In the genomic region with DNA sequence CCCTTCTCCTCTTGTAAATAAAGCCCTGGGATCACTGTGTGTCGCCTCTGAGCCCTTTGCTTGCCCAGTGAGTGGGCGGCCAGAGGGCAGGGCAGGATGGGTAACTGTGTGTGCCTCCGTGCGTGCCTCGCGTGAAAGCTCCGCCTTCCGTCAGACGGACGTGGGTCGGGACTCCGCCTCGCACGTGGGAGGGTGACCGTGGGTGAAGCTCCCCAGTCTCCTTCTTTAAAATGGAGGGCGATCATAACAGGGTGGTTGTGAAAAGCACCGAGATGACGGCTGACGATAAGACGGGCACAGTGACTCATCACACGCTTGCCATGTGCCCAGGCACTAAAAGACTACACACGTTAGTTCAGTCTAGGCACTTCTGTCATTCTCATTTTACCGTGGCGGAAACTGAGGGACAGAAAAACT, we compare ENCODE assay signal across 9 cellular contexts. TPM values are rescaled to one million over a fixed set of nuclear protein-coding genes. Genes with fewer than 3 reads are reported as not detected.
DNase-seq lines count a peak whose midpoint lies in the region; ATAC-seq and TF ChIP-seq lines count a peak whose summit lies in the region.
"Had no signal": no experiment of that assay in that cellular context is flagged by ENCODE, and none has a peak within 500 bp of the region (broad histone marks: within the 10 kb centered on the region; RNA-seq: fewer than 3 reads in every experiment).

No MANE protein-coding gene starts in this region.

- intact Hi-C loops in activated T-helper 1 cell treated with anti-CD3 and anti-CD28 coated beads, Interleukin-12 subunit alpha, Interleukin-12 subunit beta, Interleukin-2, Interleukin-4 antibody, amounts not matched to agents 30 ng/mL and 10 ng/mL and 1 ng/mL, durations not matched to agents 14 hours and 24 hours and 36 hours (cut with micrococcal nuclease) = loop anchor here (1.0 to 2.0 kb wide), 6 partner anchors 8 to 88 kb away; partner anchors contain the start of genes C12orf57, EMG1, LPCAT3 and PHB2
- intact Hi-C loops in Right ventricle myocardium inferior (cut with DNase I) (no loop called here), sigmoid colon (cut with DNase I) (no loop called here)

- H3K4me1 Mint-ChIP-seq in activated T-helper 1 cell treated with anti-CD3 and anti-CD28 coated beads, Interleukin-12 subunit alpha, Interleukin-12 subunit beta, Interleukin-2, Interleukin-4 antibody, amounts not matched to agents 30 ng/mL and 10 ng/mL and 1 ng/mL, durations not matched to agents 14 hours and 24 hours and 36 hours (ENCODE audit: low read depth) = peaks cover 74% of the 10 kb centered on the region

- no peak overlapping the region for H3K9ac ChIP-seq in OCI-LY1 (ENCODE audit: low read length)

- H3K27me3 Mint-ChIP-seq in activated T-helper 1 cell treated with anti-CD3 and anti-CD28 coated beads, Interleukin-12 subunit alpha, Interleukin-12 subunit beta, Interleukin-2, Interleukin-4 antibody, amounts not matched to agents 30 ng/mL and 10 ng/mL and 1 ng/mL, durations not matched to agents 14 hours and 24 hours and 36 hours (ENCODE audit: insufficient read depth) = no peaks in the 10 kb centered on the region

- peak overlapping the region; percentile 5 for H3K4me3 ChIP-seq in OCI-LY1 (ENCODE audit: low read depth, low read length, poor library complexity, severe bottlenecking)
- H3K4me3 ChIP-seq in sigmoid colon = peak overlapping the region in 3 of 4 donors; percentile 7 to 34 (median 11)

- H2AFZ ChIP-seq in OCI-LY1 (ENCODE audit: low read length) = no peak overlapping the region

- no peak for TF ChIP-seq CTCF in OCI-LY1 (IDR thresholded peaks at IDR 0.05; ENCODE audit: low read length)
- no peak for TF ChIP-seq CTCF in sigmoid colon (IDR thresholded peaks at IDR 0.05)

- no peaks in the 10 kb centered on the region for H3K79me2 ChIP-seq in OCI-LY1 (ENCODE audit: insufficient read depth, low read length)

- 0 out of 2 replicates have a peak, but pooled peaks cover 2% of the 10 kb centered on the region for H3F3A ChIP-seq in OCI-LY1 (ENCODE audit: insufficient read depth, low read length)

- WGBS in sigmoid colon, 2 donors = 3 to 21% methylated on average over 24 of the region's 24 CpGs

- peak overlapping the region; percentile 82 for H3K4me3 Mint-ChIP-seq in activated T-helper 1 cell treated with anti-CD3 and anti-CD28 coated beads, Interleukin-12 subunit alpha, Interleukin-12 subunit beta, Interleukin-2, Interleukin-4 antibody, amounts not matched to agents 30 ng/mL and 10 ng/mL and 1 ng/mL, durations not matched to agents 14 hours and 24 hours and 36 hours

- H3K27ac ChIP-seq in OCI-LY1 (ENCODE audit: low read depth, low read length, poor library complexity, severe bottlenecking) (no peak overlapping the region), sigmoid colon (peak overlapping the region; percentile 64 to 86 (median 82))

- H3K27ac Mint-ChIP-seq in activated T-helper 1 cell treated with anti-CD3 and anti-CD28 coated beads, Interleukin-12 subunit alpha, Interleukin-12 subunit beta, Interleukin-2, Interleukin-4 antibody, amounts not matched to agents 30 ng/mL and 10 ng/mL and 1 ng/mL, durations not matched to agents 14 hours and 24 hours and 36 hours = peak overlapping the region; percentile 98

- ATAC-seq in Right ventricle myocardium inferior (peak; percentile 21), HG02678 (IDR thresholded peaks at IDR 0.05; ENCODE audit: unreplicated experiment) (no peak), GM19023 (IDR thresholded peaks at IDR 0.05; ENCODE audit: unreplicated experiment) (no peak)

- TF ChIP-seq EP300 in sigmoid colon (IDR thresholded peaks at IDR 0.05) = no peak

- H3K27me3 ChIP-seq in OCI-LY1 (ENCODE audit: insufficient read depth, low read length) (0 out of 2 replicates have a peak, but pooled peaks cover 5% of the 10 kb centered on the region), sigmoid colon (no peaks in the 10 kb centered on the region)

- H3K9me3 ChIP-seq in OCI-LY1 (ENCODE audit: low read length) (no peaks in the 10 kb centered on the region), sigmoid colon (no peaks in the 10 kb centered on the region)

- no peaks in the 10 kb centered on the region for H3K9me3 Mint-ChIP-seq in activated T-helper 1 cell treated with anti-CD3 and anti-CD28 coated beads, Interleukin-12 subunit alpha, Interleukin-12 subunit beta, Interleukin-2, Interleukin-4 antibody, amounts not matched to agents 30 ng/mL and 10 ng/mL and 1 ng/mL, durations not matched to agents 14 hours and 24 hours and 36 hours

- H3K4me1 ChIP-seq in OCI-LY1 (ENCODE audit: insufficient read depth, low read length, severe bottlenecking) (peaks cover 52% of the 10 kb centered on the region), sigmoid colon (peaks cover 0 to 48% (median 31%) of the 10 kb centered on the region in 4 donors)

- in situ Hi-C loops in GM18951 (cut with MboI; ENCODE audit: low sequenced_read_pairs, unreplicated experiment) = no loop called here

- TF ChIP-seq POLR2A in GM18951 (IDR thresholded peaks at IDR 0.05; ENCODE audit: extremely low read depth, insufficient read depth, insufficient read length) = peak; percentile 48
- TF ChIP-seq POLR2A in sigmoid colon (IDR thresholded peaks at IDR 0.05) = no peak

- no peaks in the 10 kb centered on the region for H3K9me2 ChIP-seq in OCI-LY1 (ENCODE audit: low read depth, low read length)

- H4K20me1 ChIP-seq in OCI-LY1 (ENCODE audit: insufficient read depth, low read length) = no peaks in the 10 kb centered on the region

- H3K36me3 ChIP-seq in OCI-LY1 (ENCODE audit: insufficient read depth, low read length) (peaks cover 22% of the 10 kb centered on the region), sigmoid colon (peaks cover 10 to 12% (median 11%) of the 10 kb centered on the region in 4 donors)

- DNase-seq in activated T-helper 1 cell treated with anti-CD3 and anti-CD28 coated beads, Interleukin-12 subunit alpha, Interleukin-12 subunit beta, Interleukin-2, Interleukin-4 antibody, amounts not matched to agents 30 ng/mL and 10 ng/mL and 1 ng/mL, durations not matched to agents 14 hours and 24 hours and 36 hours (ENCODE audit: low spot score) = peak; percentile 78
- DNase-seq in Right ventricle myocardium inferior (ENCODE audit: missing footprints) (peak; percentile 81), sigmoid colon (peak; percentile 86), GM03348 (ENCODE audit: low spot score) (no peak)

- peaks cover 49% of the 10 kb centered on the region for H3K36me3 Mint-ChIP-seq in activated T-helper 1 cell treated with anti-CD3 and anti-CD28 coated beads, Interleukin-12 subunit alpha, Interleukin-12 subunit beta, Interleukin-2, Interleukin-4 antibody, amounts not matched to agents 30 ng/mL and 10 ng/mL and 1 ng/mL, durations not matched to agents 14 hours and 24 hours and 36 hours (ENCODE audit: low read depth)

- peak overlapping the region; percentile 31; the same call in 1 of the 2 replicates for H3K4me2 ChIP-seq in OCI-LY1 (ENCODE audit: low read length)

RNA-seq across cellular contexts. Expression of gene PHB2, which starts 9.2 kb away (rescaled TPM):
- 456 and 469 TPM in 2 replicates for total RNA-seq in activated T-helper 1 cell treated with anti-CD3 and anti-CD28 coated beads, Interleukin-12 subunit alpha, Interleukin-12 subunit beta, Interleukin-2, Interleukin-4 antibody, amounts not matched to agents 30 ng/mL and 10 ng/mL and 1 ng/mL, durations not matched to agents 14 hours and 24 hours and 36 hours
- total RNA-seq in Right ventricle myocardium inferior = 149 TPM
- total RNA-seq in sigmoid colon = 100 to 1,000 TPM; 211 to 327 (median 285) TPM
- polyA plus RNA-seq in sigmoid colon = 100 to 1,000 TPM; 180 to 283 (median 184) TPM

RNA-seq across cellular contexts. Expression of gene EMG1, which starts 9.4 kb away (rescaled TPM):
- 132 and 134 TPM in 2 replicates for total RNA-seq in activated T-helper 1 cell treated with anti-CD3 and anti-CD28 coated beads, Interleukin-12 subunit alpha, Interleukin-12 subunit beta, Interleukin-2, Interleukin-4 antibody, amounts not matched to agents 30 ng/mL and 10 ng/mL and 1 ng/mL, durations not matched to agents 14 hours and 24 hours and 36 hours
- 42.9 TPM for total RNA-seq in Right ventricle myocardium inferior
- total RNA-seq in sigmoid colon = 10 to 100 TPM; 18.8 to 32.3 (median 22.7) TPM
- 10 to 100 TPM; 19.2 to 33.0 (median 21.3) TPM for polyA plus RNA-seq in sigmoid colon

RNA-seq across cellular contexts. Expression of gene PTPN6, which starts 10.1 kb away (rescaled TPM):
- 332 and 341 TPM in 2 replicates for total RNA-seq in activated T-helper 1 cell treated with anti-CD3 and anti-CD28 coated beads, Interleukin-12 subunit alpha, Interleukin-12 subunit beta, Interleukin-2, Interleukin-4 antibody, amounts not matched to agents 30 ng/mL and 10 ng/mL and 1 ng/mL, durations not matched to agents 14 hours and 24 hours and 36 hours
- total RNA-seq in Right ventricle myocardium inferior (9.1 TPM), sigmoid colon (10 to 100 TPM in 3 of 4 donors, 1 to 10 TPM in 1; 5.3 to 13.6 (median 11.8) TPM)
- 10 to 100 TPM; 42.1 to 92.4 (median 67.3) TPM for polyA plus RNA-seq in sigmoid colon

RNA-seq across cellular contexts. Expression of gene C12orf57, which starts 17.5 kb away (rescaled TPM):
- total RNA-seq in activated T-helper 1 cell treated with anti-CD3 and anti-CD28 coated beads, Interleukin-12 subunit alpha, Interleukin-12 subunit beta, Interleukin-2, Interleukin-4 antibody, amounts not matched to agents 30 ng/mL and 10 ng/mL and 1 ng/mL, durations not matched to agents 14 hours and 24 hours and 36 hours = 190 and 197 TPM in 2 replicates
- 250 TPM for total RNA-seq in Right ventricle myocardium inferior
- 100 to 1,000 TPM; 465 to 697 (median 652) TPM for total RNA-seq in sigmoid colon
- 100 to 1,000 TPM; 305 to 810 (median 418) TPM for polyA plus RNA-seq in sigmoid colon

RNA-seq across cellular contexts. Expression of gene RNU7-1, which starts 17.7 kb away (rescaled TPM):
- not detected in 2 replicates for total RNA-seq in activated T-helper 1 cell treated with anti-CD3 and anti-CD28 coated beads, Interleukin-12 subunit alpha, Interleukin-12 subunit beta, Interleukin-2, Interleukin-4 antibody, amounts not matched to agents 30 ng/mL and 10 ng/mL and 1 ng/mL, durations not matched to agents 14 hours and 24 hours and 36 hours
- total RNA-seq in Right ventricle myocardium inferior (not detected), sigmoid colon (not detected)
- polyA plus RNA-seq in sigmoid colon = not detected
- total RNA-seq: dermis microvascular lymphatic vessel endothelial cell had no signal

Comparison
In these comparisons a context has a peak if more than half of its experiments do, and no peak if none do; other contexts are left out.
1. RNA of gene PTPN6, which starts 10.1 kb away (total RNA-seq): 332 to 341 TPM in activated T-helper 1 cell treated with anti-CD3 and anti-CD28 coated beads, Interleukin-12 subunit alpha, Interleukin-12 subunit beta, Interleukin-2, Interleukin-4 antibody, amounts not matched to agents 30 ng/mL and 10 ng/mL and 1 ng/mL, durations not matched to agents 14 hours and 24 hours and 36 hours; 5.3 to 13.6 TPM in sigmoid colon and 9.1 TPM in Right ventricle myocardium inferior (single experiment); every median in the first group is over 10 times any median in the second.